In genomic region chr2:96636772-96637171, GRCh38 we compare ENCODE assay signal across 9 cellular contexts. TPM values are rescaled to one million over a fixed set of nuclear protein-coding genes. Genes with fewer than 3 reads are reported as not detected.
DNase-seq lines count a peak whose midpoint lies in the region; ATAC-seq and TF ChIP-seq lines count a peak whose summit lies in the region.
"Had no signal": no experiment of that assay in that cellular context is flagged by ENCODE, and none has a peak within 500 bp of the region (broad histone marks: within the 10 kb centered on the region; RNA-seq: fewer than 3 reads in every experiment).

No MANE protein-coding gene starts in this region.

- WGBS in esophagus muscularis mucosa = 29% methylated on average over 9 of the region's 10 CpGs

- H3K4me1 ChIP-seq in DOHH2 (ENCODE audit: control insufficient read depth, low read length) (peaks cover 28% of the 10 kb centered on the region), esophagus muscularis mucosa (peaks cover 33 to 63% (median 56%) of the 10 kb centered on the region in 4 donors)

- H3K27ac Mint-ChIP-seq in osteocyte (ENCODE audit: unreplicated experiment) = peak overlapping the region; percentile 92

- H3K27me3 ChIP-seq in DOHH2 (ENCODE audit: control insufficient read depth, low read length) (no peaks in the 10 kb centered on the region), esophagus muscularis mucosa (no peaks in the 10 kb centered on the region)

- TF ChIP-seq CTCF in DOHH2 (IDR thresholded peaks at IDR 0.05; ENCODE audit: low read depth, low read length, poor library complexity, severe bottlenecking) = no peak
- TF ChIP-seq CTCF in esophagus muscularis mucosa (IDR thresholded peaks at IDR 0.05) = no peak
- no peak for TF ChIP-seq CTCF in osteocyte (IDR thresholded peaks at IDR 0.05)

- TF ChIP-seq EP300 in esophagus muscularis mucosa (IDR thresholded peaks at IDR 0.05) = no peak

- intact Hi-C loops in esophagus muscularis mucosa (cut with DNase I) = loop anchor here (5.0 to 10.0 kb wide), 3 partner anchors 101 to 178 kb away; partner anchors contain the start of genes CNNM3 and CNNM4

- ATAC-seq in GM19455 (IDR thresholded peaks at IDR 0.05; ENCODE audit: unreplicated experiment) (no peak), HG03342 (IDR thresholded peaks at IDR 0.05; ENCODE audit: unreplicated experiment) (no peak), HG02973 (IDR thresholded peaks at IDR 0.05; ENCODE audit: unreplicated experiment) (no peak)

- H3K4me2 ChIP-seq in DOHH2 (ENCODE audit: low read length) = peak overlapping the region; percentile 61

- H3K27me3 Mint-ChIP-seq in osteocyte (ENCODE audit: unreplicated experiment) = no peaks in the 10 kb centered on the region

- peaks cover 31% of the 10 kb centered on the region for H3K4me1 Mint-ChIP-seq in osteocyte (ENCODE audit: unreplicated experiment)

- TF ChIP-seq POLR2A in esophagus muscularis mucosa (IDR thresholded peaks at IDR 0.05; ENCODE audit: low read depth) = no peak

- peaks cover 9% of the 10 kb centered on the region; the same call in 1 of the 2 replicates for H4K20me1 ChIP-seq in DOHH2 (ENCODE audit: control insufficient read depth, insufficient read depth, low read depth, low read length)

- no peaks in the 10 kb centered on the region for H3K9me2 ChIP-seq in DOHH2 (replicated peaks; ENCODE audit: control insufficient read depth, low read length)

- H3K36me3 Mint-ChIP-seq in osteocyte (ENCODE audit: unreplicated experiment) = peaks cover 15% of the 10 kb centered on the region

- no peaks in the 10 kb centered on the region for H3K9me3 ChIP-seq in DOHH2 (ENCODE audit: control insufficient read depth, insufficient read depth, low read length)
- no peaks in the 10 kb centered on the region for H3K9me3 ChIP-seq in esophagus muscularis mucosa

- H3K79me2 ChIP-seq in DOHH2 (ENCODE audit: control insufficient read depth, low read length) = peaks cover 47% of the 10 kb centered on the region

- H3K4me3 ChIP-seq in DOHH2 (ENCODE audit: low read length) (peak overlapping the region; percentile 80), esophagus muscularis mucosa (peak overlapping the region; percentile 64 to 83 (median 71))

- no peaks in the 10 kb centered on the region for H3K9me3 Mint-ChIP-seq in osteocyte (ENCODE audit: unreplicated experiment)

- H3K4me3 Mint-ChIP-seq in osteocyte (ENCODE audit: unreplicated experiment) = peak overlapping the region; percentile 91

- DNase-seq in RPMI7951 (ENCODE audit: low read depth) (peak; percentile 31), esophagus muscularis mucosa (ENCODE audit: extremely low spot score) (no peak), osteocyte (ENCODE audit: extremely low spot score, unreplicated experiment) (no peak), 8988T (no peak)

- H3K36me3 ChIP-seq in DOHH2 (ENCODE audit: control insufficient read depth, low read length) (peaks cover 43% of the 10 kb centered on the region), esophagus muscularis mucosa (peaks cover 3 to 23% (median 14%) of the 10 kb centered on the region in 4 donors)

- no peaks in the 10 kb centered on the region for H3F3A ChIP-seq in DOHH2 (ENCODE audit: control insufficient read depth, insufficient read depth)

- H3K27ac ChIP-seq in DOHH2 (ENCODE audit: low read depth, low read length) = no peak overlapping the region
- peak overlapping the region; percentile 91 to 97 (median 94) for H3K27ac ChIP-seq in esophagus muscularis mucosa (replicated peaks in 1 of 4)

RNA-seq across cellular contexts. Expression of gene KANSL3, which starts 1.3 kb away (rescaled TPM):
- 21.1 and 25.4 TPM in 2 replicates for total RNA-seq in RPMI7951 (2014; rRNA removed; shearing (Covaris generic))
- total RNA-seq in esophagus muscularis mucosa (10 to 100 TPM; 54.2 to 63.1 (median 59.5) TPM), osteocyte (44.2 and 45.8 TPM in 2 replicates)

RNA-seq across cellular contexts. Expression of gene FER1L5, which starts 5.8 kb away (rescaled TPM):
- not detected in 2 replicates for total RNA-seq in RPMI7951 (2014; rRNA removed; shearing (Covaris generic))
- total RNA-seq in esophagus muscularis mucosa (under 1 TPM in 1 of 4 donors, not detected in 3; under 0.01 TPM), osteocyte (0.13 TPM in 1 of 2 replicates, not detected in the other)
- total RNA-seq: glomerular endothelial cell had no signal
